ENCODE assay signal across 22 cellular contexts in the genomic region with DNA sequence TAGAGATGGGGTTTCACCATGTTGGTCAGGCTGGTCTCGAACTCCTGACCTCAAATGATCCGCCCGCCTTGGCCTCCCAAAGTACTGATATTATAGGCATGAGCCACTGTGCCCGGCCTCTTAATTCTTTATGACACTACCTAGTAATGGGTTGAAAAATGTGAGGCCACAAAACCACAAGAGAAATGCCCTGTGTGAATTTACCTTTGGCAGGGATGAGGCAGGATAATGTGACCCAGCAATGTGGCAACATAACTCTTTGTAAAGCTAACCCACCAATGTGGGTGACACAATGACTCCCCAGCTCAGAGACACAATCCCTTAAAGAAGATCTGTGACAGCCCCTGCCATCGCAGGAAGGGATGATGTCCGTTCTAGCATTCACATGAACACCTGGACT.
"Had no signal": no experiment of that assay in that cellular context is flagged by ENCODE, and none has a peak within 500 bp of the region (broad histone marks: within the 10 kb centered on the region; RNA-seq: fewer than 3 reads in every experiment).

No MANE protein-coding gene starts in this region.

- H3K36me3 ChIP-seq: esophagus muscularis mucosa, gastroesophageal sphincter, heart left ventricle, lower lobe of right lung had no signal

- H3K4me3 ChIP-seq: coronary artery, dorsolateral prefrontal cortex, esophagus muscularis mucosa, gastroesophageal sphincter, heart left ventricle, hepatocyte, lower lobe of right lung had no signal

- H3K9me3 ChIP-seq: esophagus muscularis mucosa, gastroesophageal sphincter, heart left ventricle, lower lobe of right lung had no signal

- H3K4me2 ChIP-seq: hepatocyte had no signal

- H2AFZ ChIP-seq: hepatocyte had no signal

- H3K27ac ChIP-seq: coronary artery, dorsolateral prefrontal cortex, esophagus muscularis mucosa, foreskin keratinocyte, gastroesophageal sphincter, heart left ventricle, lower lobe of right lung had no signal

- H3K27me3 ChIP-seq: dorsolateral prefrontal cortex, esophagus muscularis mucosa, foreskin keratinocyte, gastroesophageal sphincter, heart left ventricle, hepatocyte had no signal

- DNase-seq: dermis blood vessel endothelial cell; dorsolateral prefrontal cortex; effector CD4-positive, alpha-beta T cell; effector memory CD4-positive, alpha-beta T cell; foreskin keratinocyte; heart left ventricle; hypothalamus; immature natural killer cell; islet precursor cell; kidney; kidney glomerular epithelial cell; left colon; left ventricle myocardium superior; lower lobe of right lung; mesendoderm; midbrain; naive thymus-derived CD4-positive, alpha-beta T cell had no signal

- H3K4me1 ChIP-seq: esophagus muscularis mucosa, foreskin keratinocyte, gastroesophageal sphincter, heart left ventricle, lower lobe of right lung had no signal

- ATAC-seq: foreskin keratinocyte; gastroesophageal sphincter; heart left ventricle; left colon; left lobe of liver; left ventricle myocardium superior; lower lobe of right lung; naive thymus-derived CD4-positive, alpha-beta T cell had no signal
